17 cellular contexts compared by ENCODE assay signal in the genomic region with DNA sequence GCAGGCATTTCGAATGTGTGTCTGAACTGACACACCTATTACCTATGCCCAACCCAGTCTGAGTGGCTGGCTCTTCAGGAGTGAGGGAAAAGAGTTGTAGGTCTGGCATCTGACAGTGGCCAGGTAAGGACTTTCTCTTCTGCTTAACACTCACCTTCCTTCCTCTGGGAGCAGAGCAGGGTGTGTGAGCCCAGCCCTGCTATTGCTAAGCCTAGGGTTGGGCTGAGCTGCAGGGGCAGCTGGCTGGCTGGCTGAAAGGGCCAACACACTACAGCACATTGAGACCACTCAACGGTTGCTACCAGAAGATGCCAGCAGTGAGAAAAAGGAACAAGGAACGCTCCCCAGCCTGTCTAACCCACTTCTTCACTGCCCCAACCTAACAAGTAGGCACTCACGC.
DNase-seq lines count a peak whose midpoint lies in the region; ATAC-seq, FAIRE-seq and TF ChIP-seq lines count a peak whose summit lies in the region.
"Had no signal": no experiment of that assay in that cellular context is flagged by ENCODE, and none has a peak within 500 bp of the region (broad histone marks: within the 10 kb centered on the region; RNA-seq: fewer than 3 reads in every experiment).

No MANE protein-coding gene starts in this region.

- CTCF ChIA-PET in HepG2 (lab: Yijun Ruan, JAX; ENCODE audit: low intra/inter-chr PET ratio, low total read pairs) (no interaction called here), WTC11 (lab: Charles Lee) (interaction anchor here (1.2 kb wide), 1 partner anchor 15 kb away, joined by 3 read pairs; no protein-coding TSS in a partner anchor)

- no peak overlapping the region for H3K4me2 ChIP-seq in HepG2 (ENCODE audit: low read depth, low read length)

- BruUV-seq in HepG2 (replicated peaks; lab: Mats Ljungman, UMichigan): no TSS peak

- H3K4me3 ChIP-seq in HepG2 (replicated peaks in 1 of 3; ENCODE audit: insufficient read depth in 1 of 3, low read depth in 2 of 3, low read length in 3 of 3) (no peak overlapping the region), right lobe of liver (no peak overlapping the region), iPS DF 6.9 (ENCODE audit: low read length) (no peak overlapping the region)

- H3K27me3 ChIP-seq in HepG2 (ENCODE audit: control insufficient read depth in 1 of 2, insufficient read depth in 2 of 2, low read length in 2 of 2) (no peaks in the 10 kb centered on the region), right lobe of liver (no peaks in the 10 kb centered on the region), iPS DF 6.9 (ENCODE audit: control insufficient read depth, insufficient read depth, low read length) (no peaks in the 10 kb centered on the region)
- H3K27me3 ChIP-seq: BE2C had no signal

- intact Hi-C loops in HepG2 (cut with micrococcal nuclease; ENCODE audit: unreplicated experiment) (no loop called here), right lobe of liver (cut with DNase I) (no loop called here)

- no peaks in the 10 kb centered on the region for H3K9me3 ChIP-seq in HepG2 (ENCODE audit: low read length)
- no peaks in the 10 kb centered on the region for H3K9me3 ChIP-seq in right lobe of liver
- H3K9me3 ChIP-seq in iPS DF 6.9 (ENCODE audit: control insufficient read depth, insufficient read depth, low read length): no peaks in the 10 kb centered on the region
- H3K9me3 ChIP-seq: BE2C had no signal

- TF ChIP-seq POLR2A in HepG2 (IDR thresholded peaks at IDR 0.05; ENCODE audit: insufficient read depth in 1 of 2, low read depth in 2 of 2, low read length in 2 of 2) (no peak), right lobe of liver (IDR thresholded peaks at IDR 0.05) (no peak)

- H3K4me1 Mint-ChIP-seq in WTC11: peaks cover 18% of the 10 kb centered on the region
- H3K4me1 Mint-ChIP-seq: stimulated activated naive CD8-positive, alpha-beta T cell treated with anti-CD3 and anti-CD28 coated beads, Interleukin-15, amount 100 ng/mL, for 72 hours had no signal

- POLR2A ChIA-PET in HepG2 (lab: Yijun Ruan, JAX): no interaction called here
- POLR2A ChIA-PET in WTC11 (lab: Charles Lee): no interaction called here

- H3K27ac ChIP-seq in HepG2 (ENCODE audit: extremely low read length, insufficient read depth, low read length) (no peak overlapping the region), right lobe of liver (no peak overlapping the region), iPS DF 6.9 (ENCODE audit: low read length) (no peak overlapping the region)

- no peak for FAIRE-seq in HepG2 (lab: Jason Lieb, UNC)
- FAIRE-seq: islet of Langerhans, TTC549 had no signal

- no peak overlapping the region for H3K9ac ChIP-seq in HepG2 (ENCODE audit: insufficient read depth, low read depth, low read length)

- peaks cover 7% of the 10 kb centered on the region; the same call in 1 of the 2 replicates for H3K9me3 Mint-ChIP-seq in WTC11
- H3K9me3 Mint-ChIP-seq: HFFc6; stimulated activated naive CD8-positive, alpha-beta T cell treated with anti-CD3 and anti-CD28 coated beads, Interleukin-15, amount 100 ng/mL, for 72 hours had no signal

- in situ Hi-C loops in HepG2 (cut with HindIII; ENCODE audit: extremely low pct_ligation_motif_present, low pct_unique_long_range_greater_than_20kb): no loop called here

- no peaks in the 10 kb centered on the region for H3K79me2 ChIP-seq in HepG2 (ENCODE audit: insufficient read depth, low read length)

- DNase-seq in HepG2 (ENCODE audit: low spot score): no peak
- no peak for DNase-seq in right lobe of liver
- DNase-seq in WTC11 (ENCODE audit: low spot score): peak; percentile 57
- peak; percentile 25 for DNase-seq in iPS DF 6.9 (ENCODE audit: low read depth, low spot score)
- DNase-seq in NCI-H146 (lab: John Stamatoyannopoulos, UW): no peak
- DNase-seq in NK-92 treated with Interleukin-12 subunit alpha and Interleukin-12 subunit beta, amount 100 ng/mL, for 24 hours (lab: John Stamatoyannopoulos, UW): no peak
- DNase-seq: BE2C; HFFc6; NCI-H1930; stimulated activated naive CD8-positive, alpha-beta T cell treated with anti-CD3 and anti-CD28 coated beads, Interleukin-15, amount 100 ng/mL, for 72 hours had no signal

- no peak for TF ChIP-seq RAD21 in HepG2 (CRISPR knock-in tag; IDR thresholded peaks at IDR 0.05)

- H4K20me1 ChIP-seq in HepG2 (ENCODE audit: insufficient read depth, low read length): no peaks in the 10 kb centered on the region

- no peak overlapping the region for H3K4me3 Mint-ChIP-seq in WTC11
- H3K4me3 Mint-ChIP-seq: HFFc6; stimulated activated naive CD8-positive, alpha-beta T cell treated with anti-CD3 and anti-CD28 coated beads, Interleukin-15, amount 100 ng/mL, for 72 hours had no signal

- 0 out of 2 replicates have a peak, but pooled peaks cover 4% of the 10 kb centered on the region for H3K36me3 Mint-ChIP-seq in WTC11
- H3K36me3 Mint-ChIP-seq: activated naive CD4-positive, alpha-beta T cell treated with anti-CD3 and anti-CD28 coated beads, Interleukin-2, amount 50 U/mL, for 72 hours had no signal

- no peaks in the 10 kb centered on the region for H3K36me3 ChIP-seq in HepG2 (replicated peaks in 1 of 2; ENCODE audit: control insufficient read depth in 1 of 2, insufficient read depth in 2 of 2, low read length in 2 of 2)
- peaks cover 0 to 4% (median 0%) of the 10 kb centered on the region in 4 donors for H3K36me3 ChIP-seq in right lobe of liver
- no peaks in the 10 kb centered on the region for H3K36me3 ChIP-seq in iPS DF 6.9 (ENCODE audit: control insufficient read depth, insufficient read depth, low read length)

- ATAC-seq in HepG2 (peak; percentile 60), right lobe of liver (no peak), WTC11 (peak; percentile 100), GM21390 (IDR thresholded peaks at IDR 0.05; ENCODE audit: unreplicated experiment) (no peak), HG03139 (IDR thresholded peaks at IDR 0.05; ENCODE audit: unreplicated experiment) (no peak)
- ATAC-seq: activated naive CD4-positive, alpha-beta T cell treated with anti-CD3 and anti-CD28 coated beads, Interleukin-2, amount 50 U/mL, for 72 hours; Panc1; sciatic nerve; stimulated activated naive CD8-positive, alpha-beta T cell treated with anti-CD3 and anti-CD28 coated beads, Interleukin-15, amount 100 ng/mL, for 72 hours had no signal

- H3K4me1 ChIP-seq in HepG2 (ENCODE audit: insufficient read depth, low read length) (no peaks in the 10 kb centered on the region), right lobe of liver (no peaks in the 10 kb centered on the region), iPS DF 6.9 (ENCODE audit: control insufficient read depth, insufficient read depth, low read length) (0 out of 2 replicates have a peak, but pooled peaks cover 1% of the 10 kb centered on the region)
- H3K4me1 ChIP-seq: BE2C had no signal

- no peak overlapping the region for H3K27ac Mint-ChIP-seq in WTC11
- H3K27ac Mint-ChIP-seq: activated naive CD4-positive, alpha-beta T cell treated with anti-CD3 and anti-CD28 coated beads, Interleukin-2, amount 50 U/mL, for 72 hours; HFFc6 had no signal

- no peaks in the 10 kb centered on the region; the same call in 1 of the 2 replicates for H3K27me3 Mint-ChIP-seq in WTC11 (ENCODE audit: low read depth)
- H3K27me3 Mint-ChIP-seq: stimulated activated naive CD8-positive, alpha-beta T cell treated with anti-CD3 and anti-CD28 coated beads, Interleukin-15, amount 100 ng/mL, for 72 hours had no signal

- no peak for TF ChIP-seq CTCF in HepG2 (CRISPR knock-in tag; IDR thresholded peaks at IDR 0.05)
- no peak for TF ChIP-seq CTCF in right lobe of liver (IDR thresholded peaks at IDR 0.05)
- no peak for TF ChIP-seq CTCF in WTC11 (IDR thresholded peaks at IDR 0.05)

- no peak overlapping the region for H2AFZ ChIP-seq in HepG2 (ENCODE audit: low read length)

- WGBS in HepG2 (ENCODE audit: low lambda C conversion rate): 26% methylated on average over 4 of the region's 4 CpGs
- WGBS in right lobe of liver (ENCODE audit: insufficient coverage, low coverage, low lambda C conversion rate, missing lambda C conversion rate): no CpG with 5 or more reads among the region's 4 CpGs
- WGBS in iPS DF 6.9 (ENCODE audit: insufficient coverage, insufficient read length): no CpG with 5 or more reads among the region's 4 CpGs

- TF ChIP-seq EP300 in HepG2 (IDR thresholded peaks at IDR 0.05; ENCODE audit: low read depth in 2 of 2, low read length in 2 of 2): no peak
- no peak for TF ChIP-seq EP300 in HepG2 (CRISPR knock-in tag; IDR thresholded peaks at IDR 0.05; ENCODE audit: borderline replicate concordance)

TF ChIP-seq in HepG2, 621 proteins besides CTCF, POLR2A, EP300 and RAD21 (continues in another document):
- TF ChIP-seq ZNF3 (CRISPR knock-in tag; IDR thresholded peaks at IDR 0.05): no peak
- no peak for TF ChIP-seq JUND (CRISPR knock-in tag; IDR thresholded peaks at IDR 0.05)
- TF ChIP-seq ZZZ3 (CRISPR knock-in tag; IDR thresholded peaks at IDR 0.05; ENCODE audit: borderline replicate concordance): no peak
- no peak for TF ChIP-seq IRF2 (CRISPR knock-in tag; IDR thresholded peaks at IDR 0.05)
- TF ChIP-seq KLF15 (CRISPR knock-in tag; IDR thresholded peaks at IDR 0.05; ENCODE audit: borderline replicate concordance): no peak
- no peak for TF ChIP-seq NPAS2 (CRISPR knock-in tag; IDR thresholded peaks at IDR 0.05; ENCODE audit: borderline replicate concordance)
- TF ChIP-seq KDM2A (CRISPR knock-in tag; IDR thresholded peaks at IDR 0.05; ENCODE audit: borderline replicate concordance, low read depth): no peak
- no peak for TF ChIP-seq POLR2AphosphoS5 (IDR thresholded peaks at IDR 0.05; ENCODE audit: low read depth, low read length)

TF ChIP-seq in WTC11, 78 proteins besides CTCF, POLR2A, EP300 and RAD21 (continues in another document):
- TF ChIP-seq FOXP1 (CRISPR knock-in tag; IDR thresholded peaks at IDR 0.05; ENCODE audit: borderline replicate concordance) (no peak), ZBTB21 (CRISPR knock-in tag; IDR thresholded peaks at IDR 0.05; ENCODE audit: borderline replicate concordance) (no peak), ZNF121 (CRISPR knock-in tag; IDR thresholded peaks at IDR 0.05) (peak; percentile 88), ZNF232 (CRISPR knock-in tag; IDR thresholded peaks at IDR 0.05) (no peak)

Comparison
In these comparisons a context has a peak if more than half of its experiments do, and no peak if none do; other contexts are left out.
1. ATAC-seq: peak in HepG2 (single experiment) and WTC11 (single experiment); none in right lobe of liver (0 of 4), GM21390 (single experiment) and HG03139 (single experiment).
2. DNase-seq: peak in WTC11 (single experiment) and iPS DF 6.9 (single experiment); none in HepG2 (single experiment), right lobe of liver (0 of 3), NCI-H146 (single experiment) and NK-92 treated with Interleukin-12 subunit alpha and Interleukin-12 subunit beta, amount 100 ng/mL, for 24 hours (single experiment).